Comparison of ENCODE assay signal across 8 cellular contexts in genomic region chr16:78098544-78099371, GRCh38. TPM values are rescaled to one million over a fixed set of nuclear protein-coding genes. Genes with fewer than 3 reads are reported as not detected.
A peak's percentile ranks its signal among the peaks of the same experiment; 100 is the strongest.
DNase-seq lines count a peak whose midpoint lies in the region; ATAC-seq and TF ChIP-seq lines count a peak whose summit lies in the region.

No MANE protein-coding gene starts in this region.

- no peaks in the 10 kb centered on the region for H3K9me3 ChIP-seq in body of pancreas
- H3K9me3 ChIP-seq in vagina = no peaks in the 10 kb centered on the region

- no peak for DNase-seq in stimulated activated naive CD8-positive, alpha-beta T cell treated with anti-CD3 and anti-CD28 coated beads, Interleukin-15, Interleukin-2, amounts not matched to agents 100 U/mL and 50 U/mL, for 24 hours
- DNase-seq in body of pancreas (peak in 2 of 4 donors; percentile 7 to 16), mesendoderm (no peak), vagina (ENCODE audit: extremely low spot score in 2 of 2) (no peak), NCI-H1105 treated with DMSO at 0.1 percent for 48 hours (lab: John Stamatoyannopoulos, UW) (no peak), activated gamma-delta T cell (lab: John Stamatoyannopoulos, UW) (no peak)

- H2BK120ac ChIP-seq in mesendoderm (ENCODE audit: low read depth, low read length) = no peak overlapping the region

- peak overlapping the region; percentile 72 for H3K4me2 ChIP-seq in mesendoderm (ENCODE audit: low read length)

- H3K23ac ChIP-seq in mesendoderm (ENCODE audit: low read length) = no peak overlapping the region

- no peak overlapping the region for H3K18ac ChIP-seq in mesendoderm (ENCODE audit: low read length)

- H4K5ac ChIP-seq in mesendoderm (ENCODE audit: low read length) = no peak overlapping the region

- no peaks in the 10 kb centered on the region for H3K27me3 Mint-ChIP-seq in stimulated activated naive CD8-positive, alpha-beta T cell treated with anti-CD3 and anti-CD28 coated beads, Interleukin-15, Interleukin-2, amounts not matched to agents 100 ng/mL and 50 ng/mL, for 24 hours

- no peaks in the 10 kb centered on the region for H3K36me3 ChIP-seq in body of pancreas (replicated peaks in 1 of 2; ENCODE audit: insufficient read depth in 1 of 2, low read depth in 2 of 2)
- no peaks in the 10 kb centered on the region for H3K36me3 ChIP-seq in mesendoderm (ENCODE audit: control insufficient read depth, insufficient read depth, low read length)
- H3K36me3 ChIP-seq in vagina = no peaks in the 10 kb centered on the region

- peak overlapping the region; percentile 88 for H3K4me3 Mint-ChIP-seq in stimulated activated naive CD8-positive, alpha-beta T cell treated with anti-CD3 and anti-CD28 coated beads, Interleukin-15, Interleukin-2, amounts not matched to agents 100 ng/mL and 50 ng/mL, for 24 hours

- H3K4ac ChIP-seq in mesendoderm (ENCODE audit: low read depth, low read length) = no peak overlapping the region

- no peaks in the 10 kb centered on the region for H3K9me3 Mint-ChIP-seq in stimulated activated naive CD8-positive, alpha-beta T cell treated with anti-CD3 and anti-CD28 coated beads, Interleukin-15, Interleukin-2, amounts not matched to agents 100 ng/mL and 50 ng/mL, for 24 hours

- WGBS in body of pancreas, 2 donors = 40% methylated on average over 20 of the region's 20 CpGs
- no CpG with 5 or more reads among the region's 20 CpGs for WGBS in mesendoderm (ENCODE audit: extremely low coverage, insufficient coverage, low lambda C conversion rate)

- peak overlapping the region; percentile 73 to 90 (median 85) for H3K27ac ChIP-seq in body of pancreas
- no peak overlapping the region for H3K27ac ChIP-seq in mesendoderm (ENCODE audit: low read depth, low read length)
- H3K27ac ChIP-seq in vagina = peak overlapping the region; percentile 93

- no peak overlapping the region for H2AK5ac ChIP-seq in mesendoderm (ENCODE audit: low read length)

- intact Hi-C loops in body of pancreas (cut with DNase I) (loop anchor here (10.0 kb wide), 1 partner anchor 374 kb away; the partner anchor contains the start of gene NUDT7), vagina (cut with DNase I) (no loop called here)

- no peak overlapping the region for H2BK5ac ChIP-seq in mesendoderm (ENCODE audit: low read length)

- no peak overlapping the region for H4K8ac ChIP-seq in mesendoderm (ENCODE audit: low read depth, low read length)

- no peaks in the 10 kb centered on the region for H3K36me3 Mint-ChIP-seq in stimulated activated naive CD8-positive, alpha-beta T cell treated with anti-CD3 and anti-CD28 coated beads, Interleukin-15, Interleukin-2, amounts not matched to agents 100 ng/mL and 50 ng/mL, for 24 hours (ENCODE audit: low read depth)

- peak overlapping the region; percentile 92 for H3K27ac Mint-ChIP-seq in stimulated activated naive CD8-positive, alpha-beta T cell treated with anti-CD3 and anti-CD28 coated beads, Interleukin-15, Interleukin-2, amounts not matched to agents 100 ng/mL and 50 ng/mL, for 24 hours

- peaks cover 2% of the 10 kb centered on the region for H3K79me1 ChIP-seq in mesendoderm (ENCODE audit: low read length)

- H3K4me1 ChIP-seq in body of pancreas = peaks cover 25% of the 10 kb centered on the region
- no peaks in the 10 kb centered on the region for H3K4me1 ChIP-seq in mesendoderm (ENCODE audit: control insufficient read depth, low read depth, low read length)
- peaks cover 33% of the 10 kb centered on the region for H3K4me1 ChIP-seq in vagina

- no peak overlapping the region for H2BK15ac ChIP-seq in mesendoderm (replicated peaks; ENCODE audit: low read depth)

- TF ChIP-seq POLR2A in body of pancreas (IDR thresholded peaks at IDR 0.05) (no peak), vagina (IDR thresholded peaks at IDR 0.05) (no peak)

- H3K4me3 ChIP-seq in body of pancreas = no peak overlapping the region
- H3K4me3 ChIP-seq in mesendoderm (ENCODE audit: low read length) = no peak overlapping the region
- H3K4me3 ChIP-seq in vagina = peak overlapping the region; percentile 73 to 93

- H3K56ac ChIP-seq in mesendoderm (ENCODE audit: low read length) = peak overlapping the region; percentile 65

- H3K79me2 ChIP-seq in mesendoderm (ENCODE audit: control insufficient read depth, insufficient read depth, low read length) = no peaks in the 10 kb centered on the region

- ATAC-seq in stimulated activated naive CD8-positive, alpha-beta T cell treated with anti-CD3 and anti-CD28 coated beads, Interleukin-15, Interleukin-2, amounts not matched to agents 100 U/mL and 50 U/mL, for 24 hours = no peak
- no peak for ATAC-seq in body of pancreas
- ATAC-seq in GM18517 (IDR thresholded peaks at IDR 0.05; ENCODE audit: unreplicated experiment) = no peak

- TF ChIP-seq CTCF in body of pancreas (IDR thresholded peaks at IDR 0.05) (no peak), vagina (IDR thresholded peaks at IDR 0.05) (no peak)

- H3K9ac ChIP-seq in mesendoderm (ENCODE audit: low read length) = peak overlapping the region; percentile 43

- H3K27me3 ChIP-seq in body of pancreas (no peaks in the 10 kb centered on the region), mesendoderm (ENCODE audit: insufficient read depth, low read length, poor library complexity) (no peaks in the 10 kb centered on the region), vagina (no peaks in the 10 kb centered on the region)

- peaks cover 25% of the 10 kb centered on the region for H3K4me1 Mint-ChIP-seq in stimulated activated naive CD8-positive, alpha-beta T cell treated with anti-CD3 and anti-CD28 coated beads, Interleukin-15, Interleukin-2, amounts not matched to agents 100 ng/mL and 50 ng/mL, for 24 hours (ENCODE audit: low read depth)

RNA-seq across cellular contexts. Expression of gene WWOX, which starts 0.7 kb away (rescaled TPM):
- 10 to 100 TPM; 52.7 to 67.2 TPM for total RNA-seq in body of pancreas
- polyA plus RNA-seq in mesendoderm (2013, experiment 1 of 2) = 10.8 TPM
- 10.3 TPM for polyA plus RNA-seq in mesendoderm (2013, experiment 2 of 2)
- 33.1 TPM for total RNA-seq in vagina

Comparison
In these comparisons a context has a peak if more than half of its experiments do, and no peak if none do; other contexts are left out.
1. H3K4me3 ChIP-seq: peak in vagina (2 of 2); none in body of pancreas (0 of 2) and mesendoderm (single experiment).